32 cellular contexts compared by ENCODE assay signal in the genomic region with DNA sequence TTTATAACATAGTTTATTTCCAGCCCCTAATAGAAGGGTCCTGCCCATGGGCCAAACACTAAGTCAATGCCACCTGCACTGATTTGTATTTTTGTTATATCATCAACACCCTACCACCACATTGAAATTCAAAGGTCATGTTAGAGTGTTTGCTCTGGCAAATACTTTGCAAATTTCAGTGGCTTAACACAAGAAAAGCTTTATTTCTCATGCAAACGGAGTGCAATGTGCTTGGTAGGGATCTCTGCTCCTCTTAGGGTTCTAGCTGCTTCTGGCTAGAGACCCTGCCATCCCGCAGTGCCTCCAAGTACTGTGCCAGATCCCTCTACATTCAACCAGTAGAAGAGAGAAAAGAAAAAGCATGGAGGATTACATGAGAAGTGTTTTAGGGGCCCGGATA.
A peak's percentile ranks its signal among the peaks of the same experiment; 100 is the strongest.
DNase-seq lines count a peak whose midpoint lies in the region; ATAC-seq, FAIRE-seq and TF ChIP-seq lines count a peak whose summit lies in the region.
"Had no signal": no experiment of that assay in that cellular context is flagged by ENCODE, and none has a peak within 500 bp of the region (broad histone marks: within the 10 kb centered on the region; RNA-seq: fewer than 3 reads in every experiment).

No MANE protein-coding gene starts in this region.

- H4K20me1 ChIP-seq in H1 (replicated peaks in 1 of 2; ENCODE audit: control insufficient read depth in 1 of 2, insufficient read depth in 2 of 2, low read length in 2 of 2): peaks cover 0 to 2% of the 10 kb centered on the region in 2 experiments
- H4K20me1 ChIP-seq: BLaER1 treated with 17β-estradiol and CSF1 and Interleukin-3, amounts not matched to agents 10 nM and 100 nM had no signal

- no peak overlapping the region for H4K91ac ChIP-seq in H1 (replicated peaks; ENCODE audit: insufficient read length, low read length)

- H2AFZ ChIP-seq in H1 (ENCODE audit: low read length): no peak overlapping the region
- H2AFZ ChIP-seq: PC-9 had no signal

- H3K4ac ChIP-seq in H1 (replicated peaks; ENCODE audit: insufficient read length, low read depth, low read length): no peak overlapping the region

- H3K4me1 Mint-ChIP-seq in effector memory CD8-positive, alpha-beta T cell (ENCODE audit: low read depth in 2 of 2): no peaks in the 10 kb centered on the region

- 21% methylated on average over 3 of the region's 3 CpGs; no CpG with 5 or more reads in 1 of the 2 experiments for WGBS in H1 (ENCODE audit: extremely low coverage in 1 of 2, insufficient coverage in 1 of 2, insufficient read length in 1 of 2, insufficient replicate concordance in 2 of 2, low coverage in 1 of 2, low lambda C conversion rate in 2 of 2, missing lambda C conversion rate in 1 of 2), 2 experiments

- TF ChIP-seq CTCF in H1 (IDR thresholded peaks at IDR 0.05; ENCODE audit: control extremely low read depth in 1 of 3, insufficient read depth in 1 of 3, low read depth in 1 of 3, low read length in 3 of 3): no peak

- no peak overlapping the region for H2BK12ac ChIP-seq in H1 (ENCODE audit: low read depth, low read length)

- H3K4me3 Mint-ChIP-seq in effector memory CD8-positive, alpha-beta T cell: no peak overlapping the region
- H3K4me3 Mint-ChIP-seq: CD4-positive, alpha-beta T cell; HFFc6; T-cell had no signal

- H3K27me3 Mint-ChIP-seq in effector memory CD8-positive, alpha-beta T cell: no peaks in the 10 kb centered on the region
- H3K27me3 Mint-ChIP-seq: CD4-positive, alpha-beta T cell had no signal

- H2AK5ac ChIP-seq in H1 (ENCODE audit: low read depth, low read length): no peak overlapping the region

- H3K36me3 ChIP-seq in HAP-1 (replicated peaks): no peaks in the 10 kb centered on the region
- H3K36me3 ChIP-seq in H1 (ENCODE audit: control insufficient read depth in 2 of 4, insufficient read depth in 4 of 4, low read length in 3 of 4): 0 out of 8 replicates have a peak, but pooled peaks cover 0 to 2% (median 0%) of the 10 kb centered on the region in 4 experiments
- H3K36me3 ChIP-seq: BLaER1 treated with 17β-estradiol and CSF1 and Interleukin-3, amounts not matched to agents 10 nM and 100 nM; SJCRH30 had no signal

- no peak overlapping the region for H3K18ac ChIP-seq in H1 (ENCODE audit: extremely low read depth, low read length)

- H3K27ac ChIP-seq in H1 (ENCODE audit: low read depth, low read length): no peak overlapping the region
- H3K27ac ChIP-seq: A549; BLaER1 treated with 17β-estradiol and CSF1 and Interleukin-3, amounts not matched to agents 10 nM and 100 nM; HL-60; PC-9; SJCRH30 had no signal

- FAIRE-seq in H1 (lab: Jason Lieb, UNC): peak; percentile 97
- FAIRE-seq: A549, G401.6, GM12878, H54 had no signal

- no peak overlapping the region for H3K4me2 ChIP-seq in H1 (ENCODE audit: insufficient read depth in 1 of 2, low read depth in 2 of 2, low read length in 2 of 2)
- H3K4me2 ChIP-seq: A549; BLaER1 treated with 17β-estradiol and CSF1 and Interleukin-3, amounts not matched to agents 10 nM and 100 nM; PC-9 had no signal

- H3K79me2 ChIP-seq in H1 (ENCODE audit: control insufficient read depth in 1 of 2, insufficient read depth in 2 of 2, low read length in 2 of 2): no peaks in the 10 kb centered on the region

- TF ChIP-seq POLR2A in H1 (IDR thresholded peaks at IDR 0.05; ENCODE audit: control extremely low read depth in 1 of 2, low read depth in 2 of 2, low read length in 2 of 2): no peak

- H3K23me2 ChIP-seq in H1 (ENCODE audit: low read depth, low read length): no peaks in the 10 kb centered on the region

- H3K9me3 Mint-ChIP-seq in effector memory CD8-positive, alpha-beta T cell: peaks cover 0 to 5% of the 10 kb centered on the region in 2 donors
- H3K9me3 Mint-ChIP-seq: CD4-positive, alpha-beta T cell had no signal

- H3K9me3 ChIP-seq in HAP-1 (no peaks in the 10 kb centered on the region; the same call in 1 of the 2 replicates), H1 (ENCODE audit: insufficient read depth in 2 of 2, low read depth in 1 of 2, low read length in 1 of 2) (peaks cover 4 to 7% of the 10 kb centered on the region in 2 experiments; a peak in 2 of 4 replicates)
- H3K9me3 ChIP-seq: A549, SJCRH30 had no signal

- no peak overlapping the region for H2BK15ac ChIP-seq in H1 (ENCODE audit: low read length)

- no peaks in the 10 kb centered on the region for H3K79me1 ChIP-seq in H1 (ENCODE audit: low read depth, low read length)

- CTCF ChIA-PET in H1 (lab: Charles Lee; ENCODE audit: partially characterized antibody): interaction anchor here (0.6 to 0.8 kb wide), 3 partner anchors 10 to 313 kb away, joined by 3 read pairs; no protein-coding TSS in a partner anchor

- TF ChIP-seq RAD21 in H1 (IDR thresholded peaks at IDR 0.05 in 1 of 2, conservative IDR thresholded peaks at IDR 0.05 in 1 of 2; ENCODE audit: low read depth in 2 of 2, low read length in 2 of 2): no peak

- peak in 1 of 2 experiments; percentile 63; a peak in 1 of 3 replicates for TF ChIP-seq EP300 in H1 (IDR thresholded peaks at IDR 0.05; ENCODE audit: borderline replicate concordance in 1 of 2, low read depth in 2 of 2, low read length in 2 of 2)

- in situ Hi-C loops in HAP-1 (cut with MboI; ENCODE audit: low sequenced_read_pairs): no loop called here

- ATAC-seq in effector memory CD8-positive, alpha-beta T cell (replicated peaks): no peak
- ATAC-seq in HG03095 (IDR thresholded peaks at IDR 0.05; ENCODE audit: unreplicated experiment): no peak
- no peak for ATAC-seq in HG02884 (IDR thresholded peaks at IDR 0.05; ENCODE audit: unreplicated experiment)
- ATAC-seq: A549, GM12878, Right ventricle myocardium inferior, SK-N-SH treated with all-trans-retinoic acid at 6 μM for 48 hours, T-cell had no signal

- H3K27me3 ChIP-seq in HAP-1 (ENCODE audit: low read depth): no peaks in the 10 kb centered on the region
- H3K27me3 ChIP-seq in H1 (replicated peaks in 1 of 4; ENCODE audit: control insufficient read depth in 3 of 4, extremely low read depth in 1 of 4, insufficient read depth in 3 of 4, low read length in 3 of 4): peaks cover 60 to 96% (median 90%) of the 10 kb centered on the region in 4 experiments
- H3K27me3 ChIP-seq: BLaER1 treated with 17β-estradiol and CSF1 and Interleukin-3, amounts not matched to agents 10 nM and 100 nM; SJCRH30 had no signal

- H2BK5ac ChIP-seq in H1 (ENCODE audit: low read depth, low read length): no peak overlapping the region

- POLR2A ChIA-PET in H1 (lab: Charles Lee; ENCODE audit: partially characterized antibody): no interaction called here

- no peak overlapping the region for H4K8ac ChIP-seq in H1 (ENCODE audit: extremely low read depth, insufficient read depth, low read length)

- no peak overlapping the region for H4K5ac ChIP-seq in H1 (ENCODE audit: insufficient read length, low read depth, low read length)

- no peaks in the 10 kb centered on the region for H3K4me1 ChIP-seq in HAP-1
- H3K4me1 ChIP-seq in H1 (replicated peaks in 1 of 4; ENCODE audit: control insufficient read depth in 3 of 4, insufficient read depth in 4 of 4, low read length in 3 of 4): no peaks in the 10 kb centered on the region
- H3K4me1 ChIP-seq: A549, SJCRH30 had no signal

- peak; percentile 4 to 11 for DNase-seq in HAP-1 (ENCODE audit: low spot score in 2 of 2)
- DNase-seq in H1 (ENCODE audit: low read depth in 1 of 2, low spot score in 2 of 2): peak in 1 of 2 experiments; percentile 52
- DNase-seq in iPS-NIHi7 (ENCODE audit: extremely low spot score): peak; percentile 54
- no peak for DNase-seq in effector memory CD8-positive, alpha-beta T cell
- no peak for DNase-seq in H4 (ENCODE audit: low spot score)
- DNase-seq: AML-193; CD4-positive, alpha-beta T cell; DMS53; HFFc6; Karpas-422; NCI-H1092; NCI-H1417 treated with DMSO at 0.1 percent for 48 hours; NCI-H1694 treated with DMSO at 0.1 percent for 48 hours; NCI-H2081 treated with DMSO at 0.1 percent for 48 hours; NCI-H2171; NCI-H345; NCI-H510A treated with DMSO at 0.1 percent for 48 hours; NCI-H774; NK-92 treated with Interleukin-12 subunit alpha and Interleukin-12 subunit beta, amount 100 ng/mL, for 24 hours; PC-9; SJCRH30; T-cell had no signal

- no peak overlapping the region for H3K27ac Mint-ChIP-seq in effector memory CD8-positive, alpha-beta T cell
- H3K27ac Mint-ChIP-seq: CD4-positive, alpha-beta T cell; HFFc6; T-cell had no signal

- H3K36me3 Mint-ChIP-seq in effector memory CD8-positive, alpha-beta T cell (ENCODE audit: insufficient read depth): no peaks in the 10 kb centered on the region
- H3K36me3 Mint-ChIP-seq: T-cell had no signal

- H2BK120ac ChIP-seq in H1 (replicated peaks; ENCODE audit: low read depth, low read length): no peak overlapping the region

- H2BK20ac ChIP-seq in H1 (ENCODE audit: low read length): no peak overlapping the region

- no peak overlapping the region for H3K9ac ChIP-seq in H1 (replicated peaks in 1 of 4; ENCODE audit: extremely low read depth in 1 of 4, low read depth in 3 of 4, low read length in 3 of 4)
- H3K9ac ChIP-seq: BLaER1 treated with 17β-estradiol and CSF1 and Interleukin-3, amounts not matched to agents 10 nM and 100 nM had no signal

- no peak overlapping the region for H3K14ac ChIP-seq in H1 (ENCODE audit: insufficient read length)

- H3K23ac ChIP-seq in H1 (ENCODE audit: insufficient read length): no peak overlapping the region

- H3K56ac ChIP-seq in H1 (replicated peaks; ENCODE audit: insufficient read length, low read depth, low read length): no peak overlapping the region

- H3K4me3 ChIP-seq in HAP-1 (no peak overlapping the region), H1 (ENCODE audit: extremely low read depth in 1 of 4, insufficient read depth in 2 of 4, low read depth in 3 of 4, low read length in 4 of 4) (no peak overlapping the region)
- H3K4me3 ChIP-seq: A549; BLaER1 treated with 17β-estradiol and CSF1 and Interleukin-3, amounts not matched to agents 10 nM and 100 nM; GM12878; PC-9; SJCRH30 had no signal

TF ChIP-seq in H1, 55 proteins besides CTCF, POLR2A, EP300 and RAD21 (continues in another document):
- TF ChIP-seq, protein P1, sequence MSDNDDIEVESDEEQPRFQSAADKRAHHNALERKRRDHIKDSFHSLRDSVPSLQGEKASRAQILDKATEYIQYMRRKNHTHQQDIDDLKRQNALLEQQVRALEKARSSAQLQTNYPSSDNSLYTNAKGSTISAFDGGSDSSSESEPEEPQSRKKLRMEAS (IDR thresholded peaks at IDR 0.05): no peak
- peak; percentile 91 for TF ChIP-seq TEAD4 (IDR thresholded peaks at IDR 0.05; ENCODE audit: low read depth, low read length)
- TF ChIP-seq FOSL1 (IDR thresholded peaks at IDR 0.05; ENCODE audit: insufficient read depth, low read depth, low read length): no peak
- TF ChIP-seq HDAC6 (IDR thresholded peaks at IDR 0.05; ENCODE audit: low read depth, low read length): no peak
- TF ChIP-seq KDM5A (IDR thresholded peaks at IDR 0.05; ENCODE audit: low read length): no peak
- no peak for TF ChIP-seq GABPA (IDR thresholded peaks at IDR 0.05; ENCODE audit: borderline replicate concordance, insufficient read depth, low read length)
- TF ChIP-seq MAFK (IDR thresholded peaks at IDR 0.05; ENCODE audit: low read depth, low read length): peak; percentile 31; the same call in 1 of the 2 replicates
- peak; percentile 99 for TF ChIP-seq POLR2AphosphoS5 (IDR thresholded peaks at IDR 0.05; ENCODE audit: low read depth, low read length)
- no peak for TF ChIP-seq BRCA1 (IDR thresholded peaks at IDR 0.05; ENCODE audit: low read depth, low read length)
- no peak for TF ChIP-seq BACH1 (IDR thresholded peaks at IDR 0.05; ENCODE audit: low read length)
- no peak for TF ChIP-seq SP4 (IDR thresholded peaks at IDR 0.05; ENCODE audit: low read length)

Comparison
In these comparisons a context has a peak if more than half of its experiments do, and no peak if none do; other contexts are left out.
1. DNase-seq: peak in HAP-1 (2 of 2) and iPS-NIHi7 (single experiment); none in effector memory CD8-positive, alpha-beta T cell (0 of 3) and H4 (single experiment).